In the genomic region with DNA sequence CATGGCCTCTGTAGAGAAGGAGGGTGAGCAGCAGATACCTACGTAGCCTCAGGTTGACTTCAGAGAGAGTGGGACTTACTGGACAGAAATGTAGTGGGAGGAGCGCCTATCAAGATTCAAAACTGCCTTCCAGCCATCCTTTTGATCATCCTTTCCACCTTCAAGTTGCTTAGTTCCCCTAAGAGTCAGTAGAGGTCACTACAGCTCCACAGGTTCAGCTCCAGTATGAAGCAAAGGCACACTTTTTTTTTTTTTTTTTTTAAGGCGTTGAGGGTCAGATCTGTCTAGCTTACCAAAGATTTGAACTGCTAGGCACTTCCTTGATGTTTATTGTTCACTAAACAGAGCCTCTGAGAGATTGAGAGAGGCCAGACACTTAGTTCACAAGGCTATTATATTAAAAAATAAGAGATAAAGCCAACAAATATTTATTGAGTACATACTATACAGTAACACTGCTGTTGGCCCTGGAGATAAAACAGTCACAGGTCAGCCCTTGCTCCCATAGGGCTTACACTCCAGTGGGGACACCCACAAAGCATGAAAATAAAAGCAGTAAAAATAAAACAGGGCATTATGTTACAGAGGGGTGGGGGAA, we compare ENCODE assay signal across 1 cellular context.
TF ChIP-seq lines count a peak whose summit lies in the region.

No MANE protein-coding gene starts in this region.

TF ChIP-seq in SK-N-SH treated with all-trans-retinoic acid at 6 μM for 48 hours, 23 proteins besides CTCF, POLR2A, EP300 and RAD21 (continued from another document):
- TF ChIP-seq CREB5 (CRISPR knock-in tag; IDR thresholded peaks at IDR 0.05; ENCODE audit: low read depth) (no peak), ZC3H10 (CRISPR knock-in tag; IDR thresholded peaks at IDR 0.05) (no peak), ZFP3 (CRISPR knock-in tag; IDR thresholded peaks at IDR 0.05) (no peak)
